23 cellular contexts compared by ENCODE assay signal in genomic region chr3:18217512-18218174, GRCh38.
A peak's percentile ranks its signal among the peaks of the same experiment; 100 is the strongest.
DNase-seq lines count a peak whose midpoint lies in the region; ATAC-seq, FAIRE-seq and TF ChIP-seq lines count a peak whose summit lies in the region.
"Had no signal": no experiment of that assay in that cellular context is flagged by ENCODE, and none has a peak within 500 bp of the region (broad histone marks: within the 10 kb centered on the region; RNA-seq: fewer than 3 reads in every experiment).

No MANE protein-coding gene starts in this region.

- POLR2A ChIA-PET in A549 (lab: Yijun Ruan, JAX) = no interaction called here

- no peak for TF ChIP-seq CTCF in A549 (IDR thresholded peaks at IDR 0.05)

- WGBS in A549 (ENCODE audit: missing lambda C conversion rate) = 30% methylated on average over 7 of the region's 7 CpGs
- WGBS in aorta, 2 donors = 26 to 31% methylated on average over 7 of the region's 7 CpGs

- CTCF ChIA-PET in A549 (lab: Yijun Ruan, JAX) = no interaction called here

- no peaks in the 10 kb centered on the region for H3K4me1 ChIP-seq in A549
- H3K4me1 ChIP-seq in aorta (ENCODE audit: control insufficient read depth in 1 of 2, insufficient read depth in 2 of 2, low read length in 2 of 2) = no peaks in the 10 kb centered on the region
- H3K4me1 ChIP-seq: ascending aorta, left ventricle myocardium inferior, psoas muscle, SJCRH30, stomach had no signal

- no peaks in the 10 kb centered on the region for H3K36me3 ChIP-seq in aorta (ENCODE audit: control insufficient read depth in 1 of 2, insufficient read depth in 2 of 2, low read length in 1 of 2)
- H3K36me3 ChIP-seq: ascending aorta, left ventricle myocardium inferior, SJCRH30, stomach had no signal

- H3K4me3 ChIP-seq in A549 = no peak overlapping the region
- H3K4me3 ChIP-seq in aorta (ENCODE audit: low read length in 2 of 2) = no peak overlapping the region
- H3K4me3 ChIP-seq: ascending aorta, left ventricle myocardium inferior, psoas muscle, SJCRH30, stomach had no signal

- peak overlapping the region; percentile 9; the same call in 1 of the 3 replicates for H3K4me2 ChIP-seq in A549

- H3K9me3 ChIP-seq in A549 (no peaks in the 10 kb centered on the region), aorta (ENCODE audit: control insufficient read depth, low read length) (no peaks in the 10 kb centered on the region)
- H3K9me3 ChIP-seq: ascending aorta, left ventricle myocardium inferior, psoas muscle, SJCRH30, stomach had no signal

- no peak for TF ChIP-seq RAD21 in A549 (conservative IDR thresholded peaks at IDR 0.05 in 1 of 2, IDR thresholded peaks at IDR 0.05 in 1 of 2)

- no peak for FAIRE-seq in A549 (lab: Jason Lieb, UNC)
- FAIRE-seq: GM12892 had no signal

- DNase-seq in A549 (ENCODE audit: low read depth in 1 of 2, low spot score in 1 of 2) (no peak), GF-D8 (lab: John Stamatoyannopoulos, UW) (no peak), aorta (no peak), activated gamma-delta T cell (lab: John Stamatoyannopoulos, UW) (no peak)
- DNase-seq in activated naive CD4-positive, alpha-beta T cell (lab: John Stamatoyannopoulos, UW) = no peak
- DNase-seq: activated naive CD4-positive, alpha-beta T cell treated with anti-CD3 and anti-CD28 coated beads for 36 hours; cerebellar nuclear complex; effector memory CD4-positive, alpha-beta T cell; GDM1; immature natural killer cell; left ventricle myocardium inferior; NCI-H1436 treated with DMSO at 0.1 percent for 48 hours; NCI-H2171 treated with DMSO at 0.1 percent for 48 hours; NCI-H82; psoas muscle; SJCRH30; stomach had no signal

- ATAC-seq in A549 (no peak), GM19043 (IDR thresholded peaks at IDR 0.05; ENCODE audit: low read depth, unreplicated experiment) (peak; percentile 43), HG02938 (IDR thresholded peaks at IDR 0.05; ENCODE audit: unreplicated experiment) (peak; percentile 45), HG03571 (IDR thresholded peaks at IDR 0.05; ENCODE audit: unreplicated experiment) (peak; percentile 52), aorta (ENCODE audit: low FRiP score) (no peak)
- ATAC-seq: psoas muscle had no signal

- no peak for TF ChIP-seq POLR2A in A549 (IDR thresholded peaks at IDR 0.05; ENCODE audit: low read length)

- H3K27me3 ChIP-seq in aorta (ENCODE audit: control insufficient read depth in 1 of 2, insufficient read depth in 2 of 2, low read length in 1 of 2) = no peaks in the 10 kb centered on the region
- H3K27me3 ChIP-seq: ascending aorta, SJCRH30, stomach had no signal

- TF ChIP-seq EP300 in A549 (IDR thresholded peaks at IDR 0.05) = no peak

- H3K27ac ChIP-seq in A549 (no peak overlapping the region), aorta (ENCODE audit: low read depth in 1 of 2, low read length in 2 of 2) (no peak overlapping the region)
- H3K27ac ChIP-seq: ascending aorta, HL-60, left ventricle myocardium inferior, psoas muscle, SJCRH30, stomach had no signal

- intact Hi-C loops in aorta (cut with DNase I) = no loop called here

TF ChIP-seq in A549, 52 proteins besides CTCF, POLR2A, EP300 and RAD21:
- no peak for TF ChIP-seq ATOH8 (CRISPR knock-in tag; IDR thresholded peaks at IDR 0.05; ENCODE audit: low read depth)
- no peak for TF ChIP-seq ZC3H11A (IDR thresholded peaks at IDR 0.05)
- TF ChIP-seq BCL3 (IDR thresholded peaks at IDR 0.05) = no peak
- no peak for TF ChIP-seq HES2 (IDR thresholded peaks at IDR 0.05)
- TF ChIP-seq TP53 (CRISPR knock-in tag; IDR thresholded peaks at IDR 0.05) = no peak
- no peak for TF ChIP-seq HEYL (CRISPR knock-in tag; IDR thresholded peaks at IDR 0.05)

Comparison
In these comparisons a context has a peak if more than half of its experiments do, and no peak if none do; other contexts are left out.
1. ATAC-seq: peak in GM19043 (single experiment), HG02938 (single experiment) and HG03571 (single experiment); none in A549 (0 of 2) and aorta (single experiment).